In the genomic region with DNA sequence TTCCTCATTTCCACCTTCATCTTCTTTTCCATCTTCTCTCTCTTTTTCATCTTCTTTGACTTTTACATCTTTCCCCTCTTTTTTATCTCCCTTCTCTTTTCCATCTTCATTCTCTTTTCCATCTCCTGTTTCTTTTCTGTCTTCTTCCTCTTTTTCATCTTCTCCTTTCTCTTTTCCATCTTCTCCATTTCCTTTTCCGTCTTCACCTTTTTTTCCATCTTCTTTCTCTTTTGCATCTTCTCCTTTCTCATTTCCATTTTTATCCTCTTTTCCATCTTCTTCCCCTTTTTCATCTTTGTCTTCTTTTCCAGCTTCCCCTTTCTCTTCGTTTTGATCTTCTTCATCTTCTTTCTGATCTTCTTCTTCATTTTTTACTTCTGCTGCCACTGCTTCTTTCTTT, we compare ENCODE assay signal across 1 cellular context.
TF ChIP-seq lines count a peak whose summit lies in the region.

No MANE protein-coding gene starts in this region.

TF ChIP-seq in K562, 482 proteins besides CTCF, POLR2A, EP300 and RAD21 (continued from another document):
- TF ChIP-seq, protein P1, sequence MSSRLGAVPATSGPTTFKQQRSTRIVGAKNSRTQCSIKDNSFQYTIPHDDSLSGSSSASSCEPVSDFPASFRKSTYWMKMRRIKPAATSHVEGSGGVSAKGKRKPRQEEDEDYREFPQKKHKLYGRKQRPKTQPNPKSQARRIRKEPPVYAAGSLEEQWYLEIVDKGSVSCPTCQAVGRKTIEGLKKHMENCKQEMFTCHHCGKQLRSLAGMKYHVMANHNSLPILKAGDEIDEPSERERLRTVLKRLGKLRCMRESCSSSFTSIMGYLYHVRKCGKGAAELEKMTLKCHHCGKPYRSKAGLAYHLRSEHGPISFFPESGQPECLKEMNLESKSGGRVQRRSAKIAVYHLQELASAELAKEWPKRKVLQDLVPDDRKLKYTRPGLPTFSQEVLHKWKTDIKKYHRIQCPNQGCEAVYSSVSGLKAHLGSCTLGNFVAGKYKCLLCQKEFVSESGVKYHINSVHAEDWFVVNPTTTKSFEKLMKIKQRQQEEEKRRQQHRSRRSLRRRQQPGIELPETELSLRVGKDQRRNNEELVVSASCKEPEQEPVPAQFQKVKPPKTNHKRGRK (tag; IDR thresholded peaks at IDR 0.05), result 0 out of 2 replicates have a peak, but pooled peaks have one; percentile 16
